Comparison of ENCODE assay signal across 11 cellular contexts in the genomic region with DNA sequence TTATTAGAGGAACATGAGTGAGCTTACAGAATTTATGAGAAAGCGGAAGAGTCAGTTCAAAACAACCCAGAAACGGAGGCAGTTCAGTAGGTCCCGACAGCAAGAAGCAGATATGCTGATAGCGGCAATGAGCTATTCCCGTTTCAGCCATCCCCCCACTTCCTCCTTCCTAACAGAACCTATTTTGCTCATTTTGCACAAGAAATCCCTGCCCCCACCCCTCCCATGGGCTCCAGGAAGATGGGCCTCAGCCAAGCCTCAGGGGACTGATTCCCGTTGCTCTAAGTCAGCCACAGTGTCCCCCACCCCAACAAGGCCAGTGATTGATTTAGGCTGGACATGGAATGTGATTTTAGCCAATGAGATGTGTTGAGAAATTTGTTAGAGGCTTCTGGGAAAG.
A peak's percentile ranks its signal among the peaks of the same experiment; 100 is the strongest.
DNase-seq lines count a peak whose midpoint lies in the region; ATAC-seq and TF ChIP-seq lines count a peak whose summit lies in the region.
"Had no signal": no experiment of that assay in that cellular context is flagged by ENCODE, and none has a peak within 500 bp of the region (broad histone marks: within the 10 kb centered on the region; RNA-seq: fewer than 3 reads in every experiment).

No MANE protein-coding gene starts in this region.

- no peak overlapping the region for H3K27ac Mint-ChIP-seq in nephron progenitor cell

- no peak overlapping the region for H3K4me3 Mint-ChIP-seq in nephron progenitor cell

- CTCF ChIA-PET in HEK293T (lab: Yijun Ruan, JAX): no interaction called here

- no peaks in the 10 kb centered on the region for H3K9me3 ChIP-seq in smooth muscle cell (replicated peaks; ENCODE audit: low read depth)
- H3K9me3 ChIP-seq: ascending aorta had no signal

- H3K4me3 ChIP-seq in smooth muscle cell: no peak overlapping the region
- H3K4me3 ChIP-seq: ascending aorta had no signal

- ATAC-seq in HG02981 (IDR thresholded peaks at IDR 0.05; ENCODE audit: unreplicated experiment): no peak

- no peaks in the 10 kb centered on the region for H3F3A ChIP-seq in smooth muscle cell (ENCODE audit: low read depth)

- H3K36me3 Mint-ChIP-seq in nephron progenitor cell (ENCODE audit: low read depth): no peaks in the 10 kb centered on the region

- H3K4me1 ChIP-seq in smooth muscle cell (ENCODE audit: low read depth): no peaks in the 10 kb centered on the region

- no peak overlapping the region for H3K9ac ChIP-seq in smooth muscle cell (ENCODE audit: low read depth)

- H3K27me3 Mint-ChIP-seq in nephron progenitor cell (ENCODE audit: low read depth, poor library complexity): peaks cover 12% of the 10 kb centered on the region

- no peaks in the 10 kb centered on the region for H3K36me3 ChIP-seq in smooth muscle cell (ENCODE audit: low read depth)
- H3K36me3 ChIP-seq: ascending aorta had no signal

- H3K27ac ChIP-seq in smooth muscle cell (ENCODE audit: low read depth): no peak overlapping the region

- H2AFZ ChIP-seq in smooth muscle cell (ENCODE audit: low read depth): peak overlapping the region; percentile 11

- H4K20me1 ChIP-seq in smooth muscle cell (ENCODE audit: low read depth): no peaks in the 10 kb centered on the region

- POLR2A ChIA-PET in HEK293T (lab: Yijun Ruan, JAX): no interaction called here

- peaks cover 23% of the 10 kb centered on the region for H3K4me1 Mint-ChIP-seq in nephron progenitor cell

- peak; percentile 93 to 95 for DNase-seq in Kasumi-1 (lab: John Stamatoyannopoulos, UW)
- peak; percentile 70 for DNase-seq in UCSD-AML1 (lab: John Stamatoyannopoulos, UW; ENCODE audit: unreplicated experiment)
- peak; percentile 50 for DNase-seq in islet precursor cell
- DNase-seq in smooth muscle cell (lab: John Stamatoyannopoulos, UW; ENCODE audit: unreplicated experiment): no peak
- DNase-seq in nephron progenitor cell: no peak
- DNase-seq in HuH-7.5 (ENCODE audit: low spot score): no peak
- no peak for DNase-seq in HEK293T (ENCODE audit: extremely low spot score)
- DNase-seq: NCI-H1436, T-helper 9 cell had no signal

- 31% methylated on average over 6 of the region's 6 CpGs for WGBS in smooth muscle cell (ENCODE audit: low lambda C conversion rate)

- TF ChIP-seq CTCF in smooth muscle cell (IDR thresholded peaks at IDR 0.05; ENCODE audit: borderline replicate concordance, insufficient read depth, poor library complexity, severe bottlenecking) (no peak), nephron progenitor cell (IDR thresholded peaks at IDR 0.05) (no peak)

- no peaks in the 10 kb centered on the region for H3K9me3 Mint-ChIP-seq in nephron progenitor cell

- no peak overlapping the region for H3K4me2 ChIP-seq in smooth muscle cell

- no peaks in the 10 kb centered on the region for H3K27me3 ChIP-seq in smooth muscle cell (ENCODE audit: low read depth)
- H3K27me3 ChIP-seq: ascending aorta had no signal

- H3K79me2 ChIP-seq in smooth muscle cell (ENCODE audit: low read depth): no peaks in the 10 kb centered on the region

TF ChIP-seq in HEK293T, 16 proteins besides CTCF, POLR2A, EP300 and RAD21:
- no peak for TF ChIP-seq FOXM1 (IDR thresholded peaks at IDR 0.05; ENCODE audit: borderline replicate concordance)

Comparison
In these comparisons a context has a peak if more than half of its experiments do, and no peak if none do; other contexts are left out.
1. DNase-seq: peak in Kasumi-1 (2 of 2), UCSD-AML1 (single experiment) and islet precursor cell (single experiment); none in smooth muscle cell (single experiment), nephron progenitor cell (single experiment), HuH-7.5 (single experiment) and HEK293T (single experiment).